17 cellular contexts compared by ENCODE assay signal in genomic region chr17:63705657-63706056, GRCh38. TPM values are rescaled to one million over a fixed set of nuclear protein-coding genes. Genes with fewer than 3 reads are reported as not detected.
DNase-seq lines count a peak whose midpoint lies in the region; ATAC-seq, FAIRE-seq and TF ChIP-seq lines count a peak whose summit lies in the region.
"Had no signal": no experiment of that assay in that cellular context is flagged by ENCODE, and none has a peak within 500 bp of the region (broad histone marks: within the 10 kb centered on the region; RNA-seq: fewer than 3 reads in every experiment).

No MANE protein-coding gene starts in this region.

- TF ChIP-seq CTCF in WTC11 (IDR thresholded peaks at IDR 0.05): no peak
- TF ChIP-seq CTCF in glutamatergic neuron (IDR thresholded peaks at IDR 0.05; ENCODE audit: partially characterized antibody, unreplicated experiment): no peak
- no peak for TF ChIP-seq CTCF in osteocyte (IDR thresholded peaks at IDR 0.05)
- no peak for TF ChIP-seq CTCF in HepG2 (CRISPR knock-in tag; IDR thresholded peaks at IDR 0.05)

- TF ChIP-seq POLR2A in HepG2 (IDR thresholded peaks at IDR 0.05; ENCODE audit: insufficient read depth in 1 of 2, low read depth in 2 of 2, low read length in 2 of 2): no peak

- no peaks in the 10 kb centered on the region for H3K9me3 ChIP-seq in HepG2 (ENCODE audit: low read length)
- H3K9me3 ChIP-seq: vagina had no signal

- H3K36me3 ChIP-seq in HepG2 (replicated peaks in 1 of 2; ENCODE audit: control insufficient read depth in 1 of 2, insufficient read depth in 2 of 2, low read length in 2 of 2): peaks cover 7 to 20% of the 10 kb centered on the region in 2 experiments; a peak in 4 of 5 replicates

- peaks cover 88% of the 10 kb centered on the region for H3K4me1 Mint-ChIP-seq in activated naive CD4-positive, alpha-beta T cell treated with anti-CD3 and anti-CD28 coated beads, Interleukin-2, amount 10 ng/mL, durations not matched to agents 7 days and 5 days
- peaks cover 21% of the 10 kb centered on the region for H3K4me1 Mint-ChIP-seq in WTC11
- peaks cover 27% of the 10 kb centered on the region for H3K4me1 Mint-ChIP-seq in glutamatergic neuron (ENCODE audit: low read depth, unreplicated experiment)
- H3K4me1 Mint-ChIP-seq in osteocyte (ENCODE audit: unreplicated experiment): peaks cover 25% of the 10 kb centered on the region

- ATAC-seq in WTC11 (no peak), HepG2 (no peak)
- ATAC-seq: left lobe of liver had no signal

- H3K27me3 ChIP-seq in HepG2 (ENCODE audit: control insufficient read depth in 1 of 2, insufficient read depth in 2 of 2, low read length in 2 of 2): no peaks in the 10 kb centered on the region
- H3K27me3 ChIP-seq: vagina had no signal

- H3K79me2 ChIP-seq in HepG2 (ENCODE audit: insufficient read depth, low read length): no peaks in the 10 kb centered on the region

- CTCF ChIA-PET in activated naive CD4-positive, alpha-beta T cell treated with anti-CD3 and anti-CD28 coated beads, Interleukin-2, amount 10 ng/mL, durations not matched to agents 7 days and 5 days (lab: Charles Lee): interaction anchor here (1.0 to 2.8 kb wide), 3 partner anchors 8 to 30 kb away, joined by 3 to 14 read pairs (median 5); no protein-coding TSS in a partner anchor
- CTCF ChIA-PET in WTC11 (lab: Charles Lee) (no interaction called here), HepG2 (lab: Yijun Ruan, JAX; ENCODE audit: low intra/inter-chr PET ratio, low total read pairs) (no interaction called here)

- no peaks in the 10 kb centered on the region for H3K9me3 Mint-ChIP-seq in activated naive CD4-positive, alpha-beta T cell treated with anti-CD3 and anti-CD28 coated beads, Interleukin-2, amount 10 ng/mL, durations not matched to agents 7 days and 5 days
- no peaks in the 10 kb centered on the region for H3K9me3 Mint-ChIP-seq in WTC11
- peaks cover 18% of the 10 kb centered on the region for H3K9me3 Mint-ChIP-seq in glutamatergic neuron (ENCODE audit: unreplicated experiment)
- no peaks in the 10 kb centered on the region for H3K9me3 Mint-ChIP-seq in osteocyte (ENCODE audit: unreplicated experiment)

- peak overlapping the region; percentile 83 for H3K27ac Mint-ChIP-seq in activated naive CD4-positive, alpha-beta T cell treated with anti-CD3 and anti-CD28 coated beads, Interleukin-2, amount 10 ng/mL, durations not matched to agents 7 days and 5 days
- H3K27ac Mint-ChIP-seq in WTC11 (peak overlapping the region; percentile 48; the same call in 1 of the 2 replicates), glutamatergic neuron (ENCODE audit: unreplicated experiment) (no peak overlapping the region), osteocyte (ENCODE audit: unreplicated experiment) (no peak overlapping the region)

- peak overlapping the region; percentile 38 for H3K4me3 Mint-ChIP-seq in activated naive CD4-positive, alpha-beta T cell treated with anti-CD3 and anti-CD28 coated beads, Interleukin-2, amount 10 ng/mL, durations not matched to agents 7 days and 5 days
- no peak overlapping the region for H3K4me3 Mint-ChIP-seq in WTC11
- H3K4me3 Mint-ChIP-seq in glutamatergic neuron (ENCODE audit: unreplicated experiment): peak overlapping the region; percentile 72
- no peak overlapping the region for H3K4me3 Mint-ChIP-seq in osteocyte (ENCODE audit: unreplicated experiment)

- H3K4me3 ChIP-seq in HepG2 (replicated peaks in 1 of 3; ENCODE audit: insufficient read depth in 1 of 3, low read depth in 2 of 3, low read length in 3 of 3): no peak overlapping the region
- H3K4me3 ChIP-seq: smooth muscle cell, vagina had no signal

- DNase-seq in activated naive CD4-positive, alpha-beta T cell treated with anti-CD3 and anti-CD28 coated beads, Interleukin-2, amount 10 ng/mL, durations not matched to agents 7 days and 5 days: no peak
- DNase-seq in activated naive CD4-positive, alpha-beta T cell treated with anti-CD3 and anti-CD28 coated beads, Interleukin-2, amount 50 U/mL, for 16 hours: no peak
- DNase-seq in WTC11 (ENCODE audit: low spot score) (no peak), glutamatergic neuron (no peak), urothelium cell line (ENCODE audit: low spot score) (no peak), osteocyte (ENCODE audit: extremely low spot score, unreplicated experiment) (no peak), SK-N-DZ (ENCODE audit: low spot score) (no peak), HepG2 (ENCODE audit: low spot score) (no peak)
- DNase-seq: amniotic stem cell, foreskin melanocyte, NCI-H1105, SIG-M5 had no signal

- WGBS in HepG2 (ENCODE audit: low lambda C conversion rate): 96% methylated on average over 3 of the region's 3 CpGs

- no peaks in the 10 kb centered on the region for H3K4me1 ChIP-seq in HepG2 (ENCODE audit: insufficient read depth, low read length)

- H2AFZ ChIP-seq in HepG2 (ENCODE audit: low read length): no peak overlapping the region

- no peak overlapping the region for H3K9ac ChIP-seq in HepG2 (ENCODE audit: insufficient read depth, low read depth, low read length)
- H3K9ac ChIP-seq: KMS-11 had no signal

- no peaks in the 10 kb centered on the region for H3K27me3 Mint-ChIP-seq in activated naive CD4-positive, alpha-beta T cell treated with anti-CD3 and anti-CD28 coated beads, Interleukin-2, amount 10 ng/mL, durations not matched to agents 7 days and 5 days
- H3K27me3 Mint-ChIP-seq in WTC11 (ENCODE audit: low read depth) (peaks cover 6% of the 10 kb centered on the region; the same call in 1 of the 2 replicates), glutamatergic neuron (ENCODE audit: unreplicated experiment) (peaks cover 16% of the 10 kb centered on the region), osteocyte (ENCODE audit: unreplicated experiment) (no peaks in the 10 kb centered on the region)

- TF ChIP-seq RAD21 in HepG2 (CRISPR knock-in tag; IDR thresholded peaks at IDR 0.05): no peak

- no TSS peak for BruUV-seq in HepG2 (replicated peaks; lab: Mats Ljungman, UMichigan)

- FAIRE-seq in urothelium cell line (lab: Jason Lieb, UNC) (peak; percentile 23), HepG2 (lab: Jason Lieb, UNC) (no peak)
- FAIRE-seq: GM18507 had no signal

- no peaks in the 10 kb centered on the region for H4K20me1 ChIP-seq in HepG2 (ENCODE audit: insufficient read depth, low read length)

- no peak overlapping the region for H3K27ac ChIP-seq in HepG2 (ENCODE audit: extremely low read length, insufficient read depth, low read length)
- H3K27ac ChIP-seq: KMS-11, vagina had no signal

- in situ Hi-C loops in HepG2 (cut with HindIII; ENCODE audit: extremely low pct_ligation_motif_present, low pct_unique_long_range_greater_than_20kb): no loop called here

- H3K36me3 Mint-ChIP-seq in activated naive CD4-positive, alpha-beta T cell treated with anti-CD3 and anti-CD28 coated beads, Interleukin-2, amount 10 ng/mL, durations not matched to agents 7 days and 5 days: peaks cover 65% of the 10 kb centered on the region
- H3K36me3 Mint-ChIP-seq in WTC11: peaks cover 39% of the 10 kb centered on the region
- H3K36me3 Mint-ChIP-seq in glutamatergic neuron (ENCODE audit: unreplicated experiment): no peaks in the 10 kb centered on the region
- H3K36me3 Mint-ChIP-seq in osteocyte (ENCODE audit: unreplicated experiment): peaks cover 31% of the 10 kb centered on the region

- TF ChIP-seq EP300 in HepG2 (IDR thresholded peaks at IDR 0.05; ENCODE audit: low read depth in 2 of 2, low read length in 2 of 2) (no peak), HepG2 (CRISPR knock-in tag; IDR thresholded peaks at IDR 0.05; ENCODE audit: borderline replicate concordance) (no peak)

- H3K4me2 ChIP-seq in HepG2 (ENCODE audit: low read depth, low read length): no peak overlapping the region
- H3K4me2 ChIP-seq: KMS-11, smooth muscle cell had no signal

- POLR2A ChIA-PET in WTC11 (lab: Charles Lee): no interaction called here
- POLR2A ChIA-PET in HepG2 (lab: Yijun Ruan, JAX): no interaction called here

- intact Hi-C loops in HepG2 (cut with micrococcal nuclease; ENCODE audit: unreplicated experiment): no loop called here

RNA-seq across cellular contexts. Expression of gene LIMD2, which starts 5.7 kb away (rescaled TPM):
- total RNA-seq in WTC11 (2021) (83.4 to 91.8 TPM (median 88.4 TPM) in 3 replicates), glutamatergic neuron (ENCODE audit: unreplicated experiment) (311 TPM), osteocyte (52.6 and 54.3 TPM in 2 replicates), HepG2 (2016; rRNA removed; fragmentation: Illumina TruSeq; extraction: Trizol) (6.9 and 9.0 TPM in 2 replicates)
- 134 and 169 TPM in 2 replicates for polyA plus RNA-seq in SK-N-DZ (2014; cell fraction: cytosol; rRNA removed)
- 828 and 858 TPM in 2 replicates for polyA plus RNA-seq in SK-N-DZ (2014; cell fraction: nucleus; rRNA removed)
- 3.5 and 4.3 TPM in 2 replicates for total RNA-seq in HepG2 (2016; cell fraction: cytosol; rRNA removed; fragmentation: Illumina TruSeq; extraction: Trizol; ENCODE audit: low read depth)
- 8.0 and 9.0 TPM in 2 replicates for total RNA-seq in HepG2 (2016; cell fraction: insoluble cytoplasmic fraction; rRNA removed; fragmentation: Illumina TruSeq; extraction: Trizol)
- total RNA-seq in HepG2 (2016; cell fraction: membrane; rRNA removed; fragmentation: Illumina TruSeq; extraction: Trizol): 9.1 and 11.6 TPM in 2 replicates
- total RNA-seq in HepG2 (2016; cell fraction: nucleus; rRNA removed; fragmentation: Illumina TruSeq; extraction: Trizol): 5.6 and 5.8 TPM in 2 replicates
- polyA plus RNA-seq in HepG2 (2011; rRNA removed): 20.8 and 26.5 TPM in 2 replicates
- 11.9 and 19.1 TPM in 2 replicates for polyA plus RNA-seq in HepG2 (2011; cell fraction: cytosol; rRNA removed)
- polyA plus RNA-seq in HepG2 (2011; cell fraction: nucleus; rRNA removed): 75.1 and 81.6 TPM in 2 replicates
- 6.8 and 10.0 TPM in 2 replicates for polyA plus RNA-seq in HepG2 (2012)
- 13.2 and 16.2 TPM in 2 replicates for polyA plus RNA-seq in HepG2 (2016; cell fraction: cytosol; fragmentation: Illumina TruSeq; extraction: Trizol; ENCODE audit: low read depth)
- polyA plus RNA-seq in HepG2 (2016; cell fraction: insoluble cytoplasmic fraction; fragmentation: Illumina TruSeq; extraction: Trizol; ENCODE audit: low read depth): 12.4 and 14.3 TPM in 2 replicates
- 16.0 and 17.0 TPM in 2 replicates for polyA plus RNA-seq in HepG2 (2016; cell fraction: membrane; fragmentation: Illumina TruSeq; extraction: Trizol; ENCODE audit: low read depth)
- 17.5 and 21.1 TPM in 2 replicates for polyA plus RNA-seq in HepG2 (2016; cell fraction: nucleus; fragmentation: Illumina TruSeq; extraction: Trizol; ENCODE audit: insufficient read depth, low read depth)
- polyA minus RNA-seq in HepG2 (2011; rRNA and poly(A)+ RNA removed; ENCODE audit: low replicate concordance): 0.72 and 15.9 TPM in 2 replicates
- polyA minus RNA-seq in HepG2 (2011; cell fraction: cytosol; rRNA and poly(A)+ RNA removed): 7.5 and 9.1 TPM in 2 replicates
- polyA minus RNA-seq in HepG2 (2011; cell fraction: nucleus; rRNA and poly(A)+ RNA removed): 13.5 and 15.0 TPM in 2 replicates

RNA-seq across cellular contexts. Expression of gene STRADA, which starts 35.9 kb away (rescaled TPM):
- total RNA-seq in WTC11 (2021): 36.6 to 43.1 TPM (median 41.2 TPM) in 3 replicates
- 58.8 TPM for total RNA-seq in glutamatergic neuron (ENCODE audit: unreplicated experiment)
- total RNA-seq in osteocyte: 42.9 and 50.6 TPM in 2 replicates
- polyA plus RNA-seq in SK-N-DZ (2014; cell fraction: cytosol; rRNA removed): 26.3 and 42.8 TPM in 2 replicates
- polyA plus RNA-seq in SK-N-DZ (2014; cell fraction: nucleus; rRNA removed): 70.6 and 89.1 TPM in 2 replicates
- 16.1 and 17.9 TPM in 2 replicates for total RNA-seq in HepG2 (2016; rRNA removed; fragmentation: Illumina TruSeq; extraction: Trizol)
- 3.7 and 4.0 TPM in 2 replicates for total RNA-seq in HepG2 (2016; cell fraction: cytosol; rRNA removed; fragmentation: Illumina TruSeq; extraction: Trizol; ENCODE audit: low read depth)
- total RNA-seq in HepG2 (2016; cell fraction: insoluble cytoplasmic fraction; rRNA removed; fragmentation: Illumina TruSeq; extraction: Trizol): 15.8 and 17.3 TPM in 2 replicates
- 7.7 and 7.8 TPM in 2 replicates for total RNA-seq in HepG2 (2016; cell fraction: membrane; rRNA removed; fragmentation: Illumina TruSeq; extraction: Trizol)
- 27.8 and 29.5 TPM in 2 replicates for total RNA-seq in HepG2 (2016; cell fraction: nucleus; rRNA removed; fragmentation: Illumina TruSeq; extraction: Trizol)
- 17.3 and 17.6 TPM in 2 replicates for polyA plus RNA-seq in HepG2 (2011; rRNA removed)
- polyA plus RNA-seq in HepG2 (2011; cell fraction: cytosol; rRNA removed): 7.0 and 7.6 TPM in 2 replicates
- polyA plus RNA-seq in HepG2 (2011; cell fraction: nucleus; rRNA removed): 36.3 and 37.3 TPM in 2 replicates
- 10.9 and 13.7 TPM in 2 replicates for polyA plus RNA-seq in HepG2 (2012)
- polyA plus RNA-seq in HepG2 (2016; cell fraction: cytosol; fragmentation: Illumina TruSeq; extraction: Trizol; ENCODE audit: low read depth): 3.1 and 3.6 TPM in 2 replicates
- polyA plus RNA-seq in HepG2 (2016; cell fraction: insoluble cytoplasmic fraction; fragmentation: Illumina TruSeq; extraction: Trizol; ENCODE audit: low read depth): 18.9 and 21.4 TPM in 2 replicates
- 6.6 and 7.5 TPM in 2 replicates for polyA plus RNA-seq in HepG2 (2016; cell fraction: membrane; fragmentation: Illumina TruSeq; extraction: Trizol; ENCODE audit: low read depth)
- 51.3 and 56.2 TPM in 2 replicates for polyA plus RNA-seq in HepG2 (2016; cell fraction: nucleus; fragmentation: Illumina TruSeq; extraction: Trizol; ENCODE audit: insufficient read depth, low read depth)
- polyA minus RNA-seq in HepG2 (2011; rRNA and poly(A)+ RNA removed; ENCODE audit: low replicate concordance): 15.1 and 16.7 TPM in 2 replicates
- polyA minus RNA-seq in HepG2 (2011; cell fraction: cytosol; rRNA and poly(A)+ RNA removed): 4.1 and 4.2 TPM in 2 replicates
- 25.2 and 27.6 TPM in 2 replicates for polyA minus RNA-seq in HepG2 (2011; cell fraction: nucleus; rRNA and poly(A)+ RNA removed)

Comparison
In these comparisons a context has a peak if more than half of its experiments do, and no peak if none do; other contexts are left out.
1. H3K27ac Mint-ChIP-seq: peak in activated naive CD4-positive, alpha-beta T cell treated with anti-CD3 and anti-CD28 coated beads, Interleukin-2, amount 10 ng/mL, durations not matched to agents 7 days and 5 days (single experiment) and WTC11 (single experiment); none in glutamatergic neuron (single experiment) and osteocyte (single experiment).
2. H3K4me3 Mint-ChIP-seq: peak in activated naive CD4-positive, alpha-beta T cell treated with anti-CD3 and anti-CD28 coated beads, Interleukin-2, amount 10 ng/mL, durations not matched to agents 7 days and 5 days (single experiment) and glutamatergic neuron (single experiment); none in WTC11 (single experiment) and osteocyte (single experiment).